Comparison of ENCODE assay signal across 14 cellular contexts in the genomic region with DNA sequence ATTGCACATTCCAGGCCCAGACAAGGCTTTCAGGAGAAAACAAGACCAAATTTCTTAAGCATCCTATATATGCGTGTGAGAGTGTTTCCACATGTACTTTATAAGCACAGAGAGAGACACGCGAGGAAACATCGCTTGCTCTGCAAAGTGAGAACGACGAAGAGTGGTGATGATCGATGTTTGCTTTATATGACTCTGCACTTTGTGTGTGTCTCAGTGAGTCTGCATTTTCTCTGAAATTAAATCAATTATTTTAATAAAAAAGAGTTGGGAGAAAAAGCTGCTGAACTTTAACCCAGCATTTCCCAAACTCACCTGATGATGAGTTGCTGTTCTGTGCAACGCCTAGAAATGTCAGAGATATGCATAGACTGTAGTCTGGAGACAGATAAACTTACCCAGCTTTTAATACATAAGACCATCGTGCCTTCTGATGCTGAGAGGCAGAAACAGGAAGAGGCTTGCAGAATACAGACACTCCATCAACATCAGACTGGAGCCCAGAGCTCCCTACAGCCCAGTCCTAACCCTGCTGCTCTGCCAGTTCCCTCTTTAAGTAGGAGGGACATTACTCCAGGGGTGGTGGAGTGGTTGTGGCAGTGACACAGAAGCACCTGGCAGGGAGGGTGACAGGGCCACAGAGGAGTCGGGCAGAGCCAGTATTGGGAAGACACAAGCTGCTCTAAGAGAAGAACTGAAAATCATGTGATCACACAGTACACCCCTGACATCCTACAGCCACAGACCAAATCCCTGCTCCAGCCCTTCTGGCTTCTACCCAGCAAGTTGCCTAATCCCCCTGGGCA.
A peak's percentile ranks its signal among the peaks of the same experiment; 100 is the strongest.
DNase-seq lines count a peak whose midpoint lies in the region; ATAC-seq and TF ChIP-seq lines count a peak whose summit lies in the region.
"Had no signal": no experiment of that assay in that cellular context is flagged by ENCODE, and none has a peak within 500 bp of the region (broad histone marks: within the 10 kb centered on the region; RNA-seq: fewer than 3 reads in every experiment).

No MANE protein-coding gene starts in this region.

- POLR2A ChIA-PET in CD4-positive, alpha-beta T cell (lab: Charles Lee), result no interaction called here

- peak; percentile 74 for ATAC-seq in CD4-positive, alpha-beta T cell (ENCODE audit: poor library complexity)
- peak; percentile 19 for ATAC-seq in omental fat pad (ENCODE audit: low FRiP score)
- ATAC-seq: stimulated activated naive CD8-positive, alpha-beta T cell treated with anti-CD3 and anti-CD28 coated beads, Interleukin-15, amount 100 ng/mL, for 72 hours had no signal

- no peaks in the 10 kb centered on the region for H3K9me3 ChIP-seq in CD4-positive, alpha-beta T cell (ENCODE audit: control insufficient read depth, low read length)
- no peaks in the 10 kb centered on the region for H3K9me3 ChIP-seq in testis
- H3K9me3 ChIP-seq: mucosa of descending colon, pancreas had no signal

- TF ChIP-seq POLR2A in NB4 (IDR thresholded peaks at IDR 0.05; ENCODE audit: extremely low read depth, insufficient read length), result no peak
- TF ChIP-seq POLR2A in testis (IDR thresholded peaks at IDR 0.05), result no peak

- no peak for DNase-seq in CD4-positive, alpha-beta T cell
- DNase-seq in NB4 (ENCODE audit: low read depth), result peak; percentile 24
- peak; percentile 29 for DNase-seq in fibroblast of peridontal ligament (ENCODE audit: extremely low read depth)
- DNase-seq in omental fat pad (ENCODE audit: low spot score), result no peak
- DNase-seq in H4 (ENCODE audit: low spot score), result no peak
- no peak for DNase-seq in activated naive CD8-positive, alpha-beta T cell treated with anti-CD3 and anti-CD28 coated beads for 36 hours
- no peak for DNase-seq in testis
- no peak for DNase-seq in EL
- DNase-seq: head of caudate nucleus; IMR-90; pancreas; stimulated activated naive CD8-positive, alpha-beta T cell treated with anti-CD3 and anti-CD28 coated beads, Interleukin-15, amount 100 ng/mL, for 72 hours had no signal

- H3K4me1 ChIP-seq in testis, result no peaks in the 10 kb centered on the region

- no peaks in the 10 kb centered on the region for H3K36me3 Mint-ChIP-seq in CD4-positive, alpha-beta T cell (ENCODE audit: low read depth)
- H3K36me3 Mint-ChIP-seq in activated naive CD8-positive, alpha-beta T cell treated with anti-CD3 and anti-CD28 coated beads for 36 hours, result no peaks in the 10 kb centered on the region

- no peak overlapping the region for H3K4me3 Mint-ChIP-seq in CD4-positive, alpha-beta T cell
- H3K4me3 Mint-ChIP-seq in activated naive CD8-positive, alpha-beta T cell treated with anti-CD3 and anti-CD28 coated beads for 36 hours, result no peak overlapping the region
- H3K4me3 Mint-ChIP-seq: stimulated activated naive CD8-positive, alpha-beta T cell treated with anti-CD3 and anti-CD28 coated beads, Interleukin-15, amount 100 ng/mL, for 72 hours had no signal

- no peaks in the 10 kb centered on the region for H3K27me3 ChIP-seq in CD4-positive, alpha-beta T cell (ENCODE audit: control insufficient read depth, insufficient read depth, low read length)
- H3K27me3 ChIP-seq in testis, result no peaks in the 10 kb centered on the region
- H3K27me3 ChIP-seq: pancreas had no signal

- no peaks in the 10 kb centered on the region for H3K27me3 Mint-ChIP-seq in CD4-positive, alpha-beta T cell
- H3K27me3 Mint-ChIP-seq in activated naive CD8-positive, alpha-beta T cell treated with anti-CD3 and anti-CD28 coated beads for 36 hours, result no peaks in the 10 kb centered on the region
- H3K27me3 Mint-ChIP-seq: stimulated activated naive CD8-positive, alpha-beta T cell treated with anti-CD3 and anti-CD28 coated beads, Interleukin-15, amount 100 ng/mL, for 72 hours had no signal

- CTCF ChIA-PET in CD4-positive, alpha-beta T cell (lab: Charles Lee), result no interaction called here

- H3K27ac Mint-ChIP-seq in CD4-positive, alpha-beta T cell, result peak overlapping the region; percentile 15
- no peak overlapping the region for H3K27ac Mint-ChIP-seq in activated naive CD8-positive, alpha-beta T cell treated with anti-CD3 and anti-CD28 coated beads for 36 hours

- 85 to 86% methylated on average over 10 of the region's 10 CpGs for WGBS in testis, 2 donors

- H3K4me1 Mint-ChIP-seq in CD4-positive, alpha-beta T cell (ENCODE audit: low read depth), result peaks cover 9% of the 10 kb centered on the region
- peaks cover 9% of the 10 kb centered on the region for H3K4me1 Mint-ChIP-seq in activated naive CD8-positive, alpha-beta T cell treated with anti-CD3 and anti-CD28 coated beads for 36 hours

- no peak overlapping the region for H3K4me3 ChIP-seq in NB4 (ENCODE audit: low read depth, low read length)
- H3K4me3 ChIP-seq in testis, result no peak overlapping the region
- H3K4me3 ChIP-seq: mucosa of descending colon, pancreas had no signal

- H3K27ac ChIP-seq in CD4-positive, alpha-beta T cell (ENCODE audit: low read depth, low read length), result no peak overlapping the region
- no peak overlapping the region for H3K27ac ChIP-seq in testis
- H3K27ac ChIP-seq: pancreas, VCaP had no signal

- H3K36me3 ChIP-seq in testis (ENCODE audit: low read depth, missing control alignments), result no peaks in the 10 kb centered on the region
- H3K36me3 ChIP-seq: pancreas had no signal

- no peak for TF ChIP-seq CTCF in CD4-positive, alpha-beta T cell (IDR thresholded peaks at IDR 0.05)
- TF ChIP-seq CTCF in NB4 (IDR thresholded peaks at IDR 0.05; ENCODE audit: low read depth, low read length) (no peak), omental fat pad (IDR thresholded peaks at IDR 0.05) (no peak), testis (IDR thresholded peaks at IDR 0.05) (no peak)

- H3K9me3 Mint-ChIP-seq in CD4-positive, alpha-beta T cell, result no peaks in the 10 kb centered on the region
- H3K9me3 Mint-ChIP-seq in activated naive CD8-positive, alpha-beta T cell treated with anti-CD3 and anti-CD28 coated beads for 36 hours, result no peaks in the 10 kb centered on the region
- H3K9me3 Mint-ChIP-seq: stimulated activated naive CD8-positive, alpha-beta T cell treated with anti-CD3 and anti-CD28 coated beads, Interleukin-15, amount 100 ng/mL, for 72 hours had no signal

- intact Hi-C loops in CD4-positive, alpha-beta T cell (cut with DNase I, micrococcal nuclease), result no loop called here
- intact Hi-C loops in testis (cut with DNase I; ENCODE audit: low total_unique reads), result no loop called here

Comparison
In these comparisons a context has a peak if more than half of its experiments do, and no peak if none do; other contexts are left out.
1. DNase-seq: peak in NB4 (single experiment) and fibroblast of peridontal ligament (single experiment); none in CD4-positive, alpha-beta T cell (0 of 10), omental fat pad (single experiment), H4 (single experiment), activated naive CD8-positive, alpha-beta T cell treated with anti-CD3 and anti-CD28 coated beads for 36 hours (single experiment), testis (single experiment) and EL (single experiment).